In genomic region chr14:89920041-89920440, GRCh38 we compare ENCODE assay signal across 1 cellular context.
TF ChIP-seq lines count a peak whose summit lies in the region.

No MANE protein-coding gene starts in this region.

TF ChIP-seq in IMR-90, 13 proteins besides CTCF, POLR2A, EP300 and RAD21:
- no peak for TF ChIP-seq BHLHE40 (IDR thresholded peaks at IDR 0.05; ENCODE audit: low read depth, low read length)
- no peak for TF ChIP-seq CHD1 (IDR thresholded peaks at IDR 0.05; ENCODE audit: low read depth, low read length)
- TF ChIP-seq FOS (IDR thresholded peaks at IDR 0.05; ENCODE audit: low read depth, low read length), result no peak
- TF ChIP-seq MAZ (IDR thresholded peaks at IDR 0.05; ENCODE audit: borderline replicate concordance, low read depth, low read length), result no peak
- peak; percentile 69 for TF ChIP-seq CEBPB (IDR thresholded peaks at IDR 0.05; ENCODE audit: low read depth, low read length)
- no peak for TF ChIP-seq MXI1 (IDR thresholded peaks at IDR 0.05; ENCODE audit: borderline replicate concordance, low read depth, low read length)
